18 cellular contexts compared by ENCODE assay signal in genomic region chr5:35038891-35039290, GRCh38. TPM values are rescaled to one million over a fixed set of nuclear protein-coding genes. Genes with fewer than 3 reads are reported as not detected.
DNase-seq lines count a peak whose midpoint lies in the region; FAIRE-seq and TF ChIP-seq lines count a peak whose summit lies in the region.
"Had no signal": no experiment of that assay in that cellular context is flagged by ENCODE, and none has a peak within 500 bp of the region (broad histone marks: within the 10 kb centered on the region; RNA-seq: fewer than 3 reads in every experiment).

No MANE protein-coding gene starts in this region.

- no peaks in the 10 kb centered on the region for H3K4me1 Mint-ChIP-seq in activated CD4-positive, alpha-beta T cell treated with anti-CD3 and anti-CD28 coated beads, Interleukin-2, amount 10 ng/mL, durations not matched to agents 7 days and 5 days

- H3K27ac Mint-ChIP-seq in activated CD4-positive, alpha-beta T cell treated with anti-CD3 and anti-CD28 coated beads, Interleukin-2, amount 10 ng/mL, durations not matched to agents 7 days and 5 days, result no peak overlapping the region
- H3K27ac Mint-ChIP-seq: CD8-positive, alpha-beta T cell had no signal

- no peak overlapping the region for H3K23ac ChIP-seq in neuronal stem cell (ENCODE audit: low read depth, low read length, poor library complexity)

- no peak overlapping the region for H2BK5ac ChIP-seq in neuronal stem cell (ENCODE audit: low read length)

- no peak overlapping the region for H3K4me2 ChIP-seq in neuronal stem cell (ENCODE audit: insufficient read depth, low read length, poor library complexity, severe bottlenecking)

- no peaks in the 10 kb centered on the region for H3K36me3 ChIP-seq in neuronal stem cell (replicated peaks in 1 of 2; ENCODE audit: control insufficient read depth in 2 of 2, insufficient read depth in 2 of 2, low read length in 2 of 2)

- CTCF ChIA-PET in activated CD4-positive, alpha-beta T cell treated with anti-CD3 and anti-CD28 coated beads, Interleukin-2, amount 10 ng/mL, durations not matched to agents 7 days and 5 days (lab: Charles Lee), result no interaction called here

- H3K9me3 Mint-ChIP-seq in activated CD4-positive, alpha-beta T cell treated with anti-CD3 and anti-CD28 coated beads, Interleukin-2, amount 10 ng/mL, durations not matched to agents 7 days and 5 days, result no peaks in the 10 kb centered on the region
- H3K9me3 Mint-ChIP-seq: CD8-positive, alpha-beta T cell had no signal

- no peak overlapping the region for H4K8ac ChIP-seq in neuronal stem cell (ENCODE audit: low read depth, low read length)

- in situ Hi-C loops in SK-MEL-5 (cut with HindIII; ENCODE audit: low pct_unique_long_range_greater_than_20kb, low sequenced_read_pairs), result no loop called here

- H3K27me3 ChIP-seq in neuronal stem cell (ENCODE audit: control insufficient read depth in 3 of 3, insufficient read depth in 3 of 3, low read depth in 1 of 3, low read length in 3 of 3), result no peaks in the 10 kb centered on the region

- no peaks in the 10 kb centered on the region for H3K79me1 ChIP-seq in neuronal stem cell (ENCODE audit: low read depth, low read length)

- POLR2A ChIA-PET in activated CD4-positive, alpha-beta T cell treated with anti-CD3 and anti-CD28 coated beads, Interleukin-2, amount 10 ng/mL, durations not matched to agents 7 days and 5 days (lab: Charles Lee), result no interaction called here

- no peak overlapping the region for H2BK15ac ChIP-seq in neuronal stem cell (ENCODE audit: low read length)

- no peak for TF ChIP-seq POLR2A in GM12892 (IDR thresholded peaks at IDR 0.05; ENCODE audit: low read depth, low read length)

- no CpG with 5 or more reads among the region's 2 CpGs for WGBS in neuronal stem cell (ENCODE audit: extremely low coverage in 2 of 2, insufficient read length in 2 of 2, insufficient replicate concordance in 1 of 2), 2 donors

- peaks cover 21% of the 10 kb centered on the region for H3K27me3 Mint-ChIP-seq in activated CD4-positive, alpha-beta T cell treated with anti-CD3 and anti-CD28 coated beads, Interleukin-2, amount 10 ng/mL, durations not matched to agents 7 days and 5 days

- H3K4me3 Mint-ChIP-seq in activated CD4-positive, alpha-beta T cell treated with anti-CD3 and anti-CD28 coated beads, Interleukin-2, amount 10 ng/mL, durations not matched to agents 7 days and 5 days, result no peak overlapping the region
- H3K4me3 Mint-ChIP-seq: CD8-positive, alpha-beta T cell had no signal

- H3K9me3 ChIP-seq in neuronal stem cell (replicated peaks in 1 of 2; ENCODE audit: control insufficient read depth in 2 of 2, insufficient read depth in 1 of 2, low read depth in 1 of 2, low read length in 2 of 2), result no peaks in the 10 kb centered on the region

- no peaks in the 10 kb centered on the region for H3K36me3 Mint-ChIP-seq in activated CD4-positive, alpha-beta T cell treated with anti-CD3 and anti-CD28 coated beads, Interleukin-2, amount 10 ng/mL, durations not matched to agents 7 days and 5 days (ENCODE audit: low read depth)
- H3K36me3 Mint-ChIP-seq: CD8-positive, alpha-beta T cell had no signal

- no peak overlapping the region for H2AK5ac ChIP-seq in neuronal stem cell (ENCODE audit: low read depth, low read length)

- H3K9ac ChIP-seq in neuronal stem cell (ENCODE audit: low read depth, low read length, poor library complexity), result no peak overlapping the region

- H3K27ac ChIP-seq in neuronal stem cell (replicated peaks; ENCODE audit: low read length), result no peak overlapping the region

- peak overlapping the region; percentile 56 for H2AFZ ChIP-seq in neuronal stem cell (ENCODE audit: low read length)

- no peak overlapping the region for H3K18ac ChIP-seq in neuronal stem cell (ENCODE audit: low read length)

- H3K4ac ChIP-seq in neuronal stem cell (ENCODE audit: low read length), result no peak overlapping the region

- H3K4me3 ChIP-seq in choroid plexus epithelial cell (ENCODE audit: low read depth, low read length) (no peak overlapping the region), neuronal stem cell (ENCODE audit: low read length in 2 of 2) (no peak overlapping the region)

- no peak for TF ChIP-seq CTCF in choroid plexus epithelial cell (conservative IDR thresholded peaks at IDR 0.05; ENCODE audit: low read depth, low read length)

- FAIRE-seq in GM12892 (lab: Jason Lieb, UNC), result no peak

- H2BK120ac ChIP-seq in neuronal stem cell (ENCODE audit: low read depth, low read length), result no peak overlapping the region

- no peak overlapping the region for H4K91ac ChIP-seq in neuronal stem cell (ENCODE audit: low read depth, low read length, poor library complexity)

- H3K14ac ChIP-seq in neuronal stem cell (ENCODE audit: low read length), result no peak overlapping the region

- no peak overlapping the region for H2BK12ac ChIP-seq in neuronal stem cell (ENCODE audit: low read length)

- DNase-seq in GM03348 (ENCODE audit: low spot score) (peak; percentile 8), SK-MEL-5 (ENCODE audit: low read depth, low spot score) (peak; percentile 78), choroid plexus epithelial cell (ENCODE audit: low read depth) (peak; percentile 47), neuronal stem cell (ENCODE audit: low spot score) (no peak), mucosa of gallbladder (ENCODE audit: low spot score) (no peak), GM12892 (ENCODE audit: insufficient read length) (no peak)
- DNase-seq in activated CD4-positive, alpha-beta T cell treated with anti-CD3 and anti-CD28 coated beads, Interleukin-2, amount 10 ng/mL, durations not matched to agents 7 days and 5 days, result no peak
- DNase-seq: C1 segment of cervical spinal cord; CD8-positive, alpha-beta T cell; DND-41; H7; KG1; NCI-H1105 treated with DMSO at 0.1 percent for 48 hours; NCI-H2029 treated with DMSO at 0.1 percent for 48 hours; NCI-H2171; NCI-H345; NCI-H524; NCI-H774 had no signal

- peaks cover 0 to 11% of the 10 kb centered on the region in 2 donors for H3K4me1 ChIP-seq in neuronal stem cell (ENCODE audit: control insufficient read depth in 2 of 2, insufficient read depth in 1 of 2, low read depth in 1 of 2, low read length in 2 of 2)

RNA-seq across cellular contexts. Expression of gene AGXT2, which starts 8.9 kb away (rescaled TPM):
- total RNA-seq in SK-MEL-5 (2014; rRNA removed; shearing (Covaris generic)), result not detected in 2 replicates
- polyA plus RNA-seq in SK-MEL-5 (2015; cell fraction: cytosol; rRNA removed), result not detected in 2 replicates
- not detected in 2 replicates for polyA plus RNA-seq in SK-MEL-5 (2015; cell fraction: nucleus; rRNA removed)
- polyA plus RNA-seq in neuronal stem cell (2013, experiment 1 of 2), result not detected
- not detected for polyA plus RNA-seq in neuronal stem cell (2013, experiment 2 of 2)
- total RNA-seq in mucosa of gallbladder, result 6.6 TPM
- not detected for polyA plus RNA-seq in GM12892 (2012; ENCODE audit: missing spikeins)
- not detected for total RNA-seq in activated CD4-positive, alpha-beta T cell treated with anti-CD3 and anti-CD28 coated beads, Interleukin-2, amount 10 ng/mL, durations not matched to agents 7 days and 5 days
- total RNA-seq: CD8-positive, alpha-beta T cell; H7 had no signal

Comparison
In these comparisons a context has a peak if more than half of its experiments do, and no peak if none do; other contexts are left out.
1. DNase-seq: peak in GM03348 (single experiment), SK-MEL-5 (single experiment) and choroid plexus epithelial cell (single experiment); none in neuronal stem cell (single experiment), mucosa of gallbladder (single experiment), GM12892 (single experiment) and activated CD4-positive, alpha-beta T cell treated with anti-CD3 and anti-CD28 coated beads, Interleukin-2, amount 10 ng/mL, durations not matched to agents 7 days and 5 days (single experiment).